36 cellular contexts compared by ENCODE assay signal in the genomic region with DNA sequence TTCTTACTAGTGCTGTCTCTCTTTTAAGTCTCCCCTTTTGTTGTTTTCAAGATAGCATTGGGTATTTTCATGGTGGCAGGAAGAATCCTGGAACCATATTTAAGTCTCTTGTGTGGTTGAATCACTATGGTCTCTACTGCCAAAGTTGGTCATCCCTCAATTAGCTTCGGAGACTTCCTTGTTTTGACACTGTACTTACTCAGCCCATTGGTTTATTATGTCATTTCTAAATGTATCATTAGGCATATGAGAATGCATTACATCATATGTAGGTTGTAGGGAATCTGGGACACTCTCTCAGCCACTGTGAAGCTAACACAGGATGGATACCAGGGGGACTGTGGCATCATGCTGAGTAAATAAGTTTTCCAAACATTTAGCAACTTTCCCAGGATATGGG.
"Had no signal": no experiment of that assay in that cellular context is flagged by ENCODE, and none has a peak within 500 bp of the region (broad histone marks: within the 10 kb centered on the region; RNA-seq: fewer than 3 reads in every experiment).

No MANE protein-coding gene starts in this region.

- H3K4me1 Mint-ChIP-seq: activated CD4-positive, alpha-beta memory T cell treated with anti-CD3 and anti-CD28 coated beads, Interleukin-2, amount 10 ng/mL, durations not matched to agents 7 days and 5 days; activated CD8-positive, alpha-beta memory T cell treated with anti-CD3 and anti-CD28 coated beads, Interleukin-2, amount 10 ng/mL, durations not matched to agents 7 days and 5 days; activated naive CD8-positive, alpha-beta T cell treated with anti-CD3 and anti-CD28 coated beads for 36 hours; activated T-helper 17 cell treated with anti-CD3 and anti-CD28 coated beads, Interleukin-2, amount 50 U/mL, for 72 hours; central memory CD8-positive, alpha-beta T cell had no signal

- H2AFZ ChIP-seq: PC-9 had no signal

- H3K27me3 ChIP-seq: brain microvascular endothelial cell, cardiac muscle cell had no signal

- H3K4me2 ChIP-seq: PC-9 had no signal

- H3K36me3 Mint-ChIP-seq: activated CD8-positive, alpha-beta memory T cell treated with anti-CD3 and anti-CD28 coated beads, Interleukin-2, amount 10 ng/mL, durations not matched to agents 7 days and 5 days; activated naive CD8-positive, alpha-beta T cell treated with anti-CD3 and anti-CD28 coated beads for 36 hours had no signal

- FAIRE-seq: RCC 7860 had no signal

- H3K4me3 ChIP-seq: cardiac muscle cell, PC-9 had no signal

- H3K27ac Mint-ChIP-seq: activated CD4-positive, alpha-beta memory T cell treated with anti-CD3 and anti-CD28 coated beads, Interleukin-2, amount 10 ng/mL, durations not matched to agents 7 days and 5 days; activated CD8-positive, alpha-beta memory T cell treated with anti-CD3 and anti-CD28 coated beads, Interleukin-2, amount 10 ng/mL, durations not matched to agents 7 days and 5 days; activated naive CD8-positive, alpha-beta T cell treated with anti-CD3 and anti-CD28 coated beads for 36 hours; activated T-helper 17 cell treated with anti-CD3 and anti-CD28 coated beads, Interleukin-2, amount 50 U/mL, for 72 hours had no signal

- H3K27ac ChIP-seq: brain microvascular endothelial cell, cardiac muscle cell, PC-9, WERI-Rb-1 had no signal

- H3K9me3 Mint-ChIP-seq: activated CD4-positive, alpha-beta memory T cell treated with anti-CD3 and anti-CD28 coated beads, Interleukin-2, amount 10 ng/mL, durations not matched to agents 7 days and 5 days; activated naive CD8-positive, alpha-beta T cell treated with anti-CD3 and anti-CD28 coated beads for 36 hours; activated T-helper 17 cell treated with anti-CD3 and anti-CD28 coated beads, Interleukin-2, amount 50 U/mL, for 72 hours; central memory CD8-positive, alpha-beta T cell had no signal

- DNase-seq: activated CD4-positive, alpha-beta memory T cell treated with anti-CD3 and anti-CD28 coated beads, Interleukin-2, amount 10 ng/mL, durations not matched to agents 7 days and 5 days; activated CD4-positive, alpha-beta T cell treated with anti-CD3 and anti-CD28 coated beads for 1 hour; activated CD4-positive, alpha-beta T cell treated with anti-CD3 and anti-CD28 coated beads for 48 hours; activated CD4-positive, CD25-positive, alpha-beta regulatory T cell; activated CD8-positive, alpha-beta memory T cell treated with anti-CD3 and anti-CD28 coated beads for 24 hours; activated CD8-positive, alpha-beta memory T cell treated with anti-CD3 and anti-CD28 coated beads, Interleukin-2, amount 10 ng/mL, durations not matched to agents 7 days and 5 days; activated CD8-positive, alpha-beta memory T cell treated with anti-CD3 and anti-CD28 coated beads, Interleukin-2, amount 50 U/mL, for 48 hours; activated effector memory CD4-positive, alpha-beta T cell treated with anti-CD3 and anti-CD28 coated beads, Interleukin-2, amount 50 U/mL, for 16 hours; activated naive CD4-positive, alpha-beta T cell; activated naive CD4-positive, alpha-beta T cell treated with anti-CD3 and anti-CD28 coated beads, Interleukin-2, amount 50 U/mL, for 16 hours; activated naive CD8-positive, alpha-beta T cell treated with anti-CD3 and anti-CD28 coated beads for 36 hours; activated T-cell treated with anti-CD3 and anti-CD28 coated beads, Interleukin-2, amount 50 U/mL, for 48 hours; amniotic stem cell; aorta; brain microvascular endothelial cell; MM.1S; MV-4-11; NCI-H1092; NCI-H1436 treated with DMSO at 0.1 percent for 48 hours; NCI-H1694 treated with DMSO at 0.1 percent for 48 hours; NCI-H2029; NCI-H510A; NCI-H526; NCI-H748 treated with DMSO at 0.1 percent for 48 hours; NK-92 treated with Interleukin-12 subunit alpha and Interleukin-12 subunit beta, amount 100 ng/mL, for 24 hours; PC-9; Right ventricle myocardium superior; SW 1271; T-helper 1 cell; T-helper 2 cell; T-helper 9 cell; WERI-Rb-1 had no signal

- H3K4me3 Mint-ChIP-seq: activated CD4-positive, alpha-beta memory T cell treated with anti-CD3 and anti-CD28 coated beads, Interleukin-2, amount 10 ng/mL, durations not matched to agents 7 days and 5 days; activated CD8-positive, alpha-beta memory T cell treated with anti-CD3 and anti-CD28 coated beads, Interleukin-2, amount 10 ng/mL, durations not matched to agents 7 days and 5 days; activated naive CD8-positive, alpha-beta T cell treated with anti-CD3 and anti-CD28 coated beads for 36 hours; activated T-helper 17 cell treated with anti-CD3 and anti-CD28 coated beads, Interleukin-2, amount 50 U/mL, for 72 hours; central memory CD8-positive, alpha-beta T cell had no signal

- ATAC-seq: activated CD8-positive, alpha-beta memory T cell treated with anti-CD3 and anti-CD28 coated beads, Interleukin-2, amount 10 ng/mL, durations not matched to agents 7 days and 5 days; activated T-helper 17 cell treated with anti-CD3 and anti-CD28 coated beads, Interleukin-2, amount 50 U/mL, for 72 hours had no signal

- H3K27me3 Mint-ChIP-seq: activated CD4-positive, alpha-beta memory T cell treated with anti-CD3 and anti-CD28 coated beads, Interleukin-2, amount 10 ng/mL, durations not matched to agents 7 days and 5 days; activated CD8-positive, alpha-beta memory T cell treated with anti-CD3 and anti-CD28 coated beads, Interleukin-2, amount 10 ng/mL, durations not matched to agents 7 days and 5 days; activated naive CD8-positive, alpha-beta T cell treated with anti-CD3 and anti-CD28 coated beads for 36 hours had no signal

- H3K36me3 ChIP-seq: brain microvascular endothelial cell, cardiac muscle cell, WERI-Rb-1 had no signal
